ENCODE assay signal across 22 cellular contexts in genomic region chr3:182698078-182698477, GRCh38.
A peak's percentile ranks its signal among the peaks of the same experiment; 100 is the strongest.
DNase-seq lines count a peak whose midpoint lies in the region; ATAC-seq, FAIRE-seq and TF ChIP-seq lines count a peak whose summit lies in the region.
"Had no signal": no experiment of that assay in that cellular context is flagged by ENCODE, and none has a peak within 500 bp of the region (broad histone marks: within the 10 kb centered on the region; RNA-seq: fewer than 3 reads in every experiment).

No MANE protein-coding gene starts in this region.

- in situ Hi-C loops in K562 (cut with MboI) = loop anchor here (25.0 kb wide), 1 partner anchor 1886 kb away; no protein-coding TSS in a partner anchor

- no peaks in the 10 kb centered on the region for H3K79me2 ChIP-seq in K562 (ENCODE audit: control insufficient read depth, insufficient read depth, low read length)

- no peaks in the 10 kb centered on the region for H4K20me1 ChIP-seq in K562 (replicated peaks; ENCODE audit: control insufficient read depth, insufficient read depth, low read length)

- no peak for TF ChIP-seq POLR2A in K562 (conservative IDR thresholded peaks at IDR 0.05)

- H3K27me3 ChIP-seq in K562 (ENCODE audit: control insufficient read depth in 2 of 2, insufficient read depth in 2 of 2, low read length in 2 of 2) = peaks cover 0 to 4% of the 10 kb centered on the region in 2 experiments; a peak in 1 of 5 replicates
- H3K27me3 ChIP-seq: Peyer's patch had no signal

- ATAC-seq in K562 (0 out of 3 replicates have a peak, but pooled peaks have one; percentile 29), left lobe of liver (peak; percentile 57), GM21529 (IDR thresholded peaks at IDR 0.05; ENCODE audit: unreplicated experiment) (no peak)
- ATAC-seq: CD8-positive, alpha-beta T cell had no signal

- intact Hi-C loops in K562 (cut with micrococcal nuclease) = no loop called here

- 0 out of 3 replicates have a peak, but pooled peaks have one; percentile 9 for TF ChIP-seq CTCF in GM12872 (IDR thresholded peaks at IDR 0.05; ENCODE audit: insufficient read depth, low read depth, low read length)
- TF ChIP-seq CTCF in LNCaP clone FGC (IDR thresholded peaks at IDR 0.05; ENCODE audit: control insufficient read depth, extremely low read depth, insufficient read depth) = peak; percentile 36; the same call in 1 of the 2 replicates
- TF ChIP-seq CTCF in K562 (IDR thresholded peaks at IDR 0.05 in 2 of 3, conservative IDR thresholded peaks at IDR 0.05 in 1 of 3; ENCODE audit: insufficient read depth in 2 of 3, low read depth in 1 of 3, low read length in 3 of 3) = no peak

- no peak overlapping the region for H3K9ac ChIP-seq in K562 (ENCODE audit: insufficient read depth in 1 of 2, low read depth in 2 of 2, low read length in 2 of 2)

- POLR2A ChIA-PET in K562 (lab: Yijun Ruan, JAX) = interaction anchor here (0.9 kb wide), 1 partner anchor 33 kb away, joined by 4 read pairs; no protein-coding TSS in a partner anchor

- H3K4me1 ChIP-seq in K562 (replicated peaks in 1 of 2; ENCODE audit: control insufficient read depth in 2 of 2, insufficient read depth in 2 of 2, low read length in 2 of 2) = no peaks in the 10 kb centered on the region; a peak in 1 of 5 replicates
- H3K4me1 ChIP-seq: Caco-2, Peyer's patch had no signal

- whole genome bisulfite sequencing in K562 (ENCODE audit: insufficient coverage, low coverage, missing lambda C conversion rate) = 30% methylated on average over 2 of the region's 2 CpGs

- FAIRE-seq in K562 (lab: Jason Lieb, UNC) = no peak
- FAIRE-seq: GM12892, H54, HTR-8/SVneo had no signal

- no peak for TF ChIP-seq RAD21 in K562 (CRISPR knock-in tag; conservative IDR thresholded peaks at IDR 0.05 in 1 of 2, IDR thresholded peaks at IDR 0.05 in 1 of 2)

- no TSS peak for BruUV-seq in K562 (replicated peaks; lab: Mats Ljungman, UMichigan)

- no peak overlapping the region for H3K4me2 ChIP-seq in K562 (ENCODE audit: insufficient read depth, low read length)

- H3K4me3 ChIP-seq in LNCaP clone FGC (ENCODE audit: low read depth, low read length) = no peak overlapping the region
- no peak overlapping the region for H3K4me3 ChIP-seq in K562
- H3K4me3 ChIP-seq: Peyer's patch, SK-N-MC had no signal

- H2AFZ ChIP-seq in K562 (ENCODE audit: low read depth, low read length) = no peak overlapping the region

- CTCF ChIA-PET in K562 (lab: Yijun Ruan, JAX; ENCODE audit: low intra/inter-chr PET ratio) = no interaction called here

- no peaks in the 10 kb centered on the region for H3K36me3 ChIP-seq in K562 (ENCODE audit: control insufficient read depth, insufficient read depth, low read length)
- H3K36me3 ChIP-seq: Peyer's patch had no signal

- no peaks in the 10 kb centered on the region; the same call in 1 of the 2 replicates for H3K9me3 ChIP-seq in K562 (replicated peaks; ENCODE audit: control insufficient read depth, insufficient read depth, low read depth, low read length)
- H3K9me3 ChIP-seq: Caco-2, Peyer's patch had no signal

- DNase-seq in LNCaP clone FGC (ENCODE audit: low read depth) = no peak
- no peak for DNase-seq in K562 (ENCODE audit: extremely low read depth in 1 of 4, low spot score in 3 of 4)
- DNase-seq in left lobe of liver (ENCODE audit: low spot score) = no peak
- no peak for DNase-seq in NCI-H128 (lab: John Stamatoyannopoulos, UW; ENCODE audit: unreplicated experiment)
- DNase-seq in NCI-H2081 treated with DMSO at 0.1 percent for 48 hours (lab: John Stamatoyannopoulos, UW) = no peak
- no peak for DNase-seq in NCI-H748 (lab: John Stamatoyannopoulos, UW; ENCODE audit: unreplicated experiment)
- DNase-seq: C1 segment of cervical spinal cord; Caco-2; CD8-positive, alpha-beta T cell; GF-D8; KG1; NCI-H1092; NCI-H187; NCI-H2171 treated with DMSO at 0.1 percent for 48 hours; Peyer's patch; SHP77 treated with DMSO at 0.1 percent for 48 hours had no signal

- no peaks in the 10 kb centered on the region for H3K9me1 ChIP-seq in K562 (ENCODE audit: control insufficient read depth, insufficient read depth, low read length)

- H3K27ac ChIP-seq in K562 (ENCODE audit: extremely low read depth, low read depth, low read length) = no peak overlapping the region
- H3K27ac ChIP-seq: Peyer's patch, SK-N-MC had no signal

- no peak for TF ChIP-seq EP300 in K562 (IDR thresholded peaks at IDR 0.05; ENCODE audit: low read length)

TF ChIP-seq in K562, 482 proteins besides CTCF, POLR2A, EP300 and RAD21:
- TF ChIP-seq PTBP1 (IDR thresholded peaks at IDR 0.05; ENCODE audit: low read depth, low read length) = no peak

Comparison
In these comparisons a context has a peak if more than half of its experiments do, and no peak if none do; other contexts are left out.
1. CTCF ChIP-seq: peak in GM12872 (single experiment) and LNCaP clone FGC (single experiment); none in K562 (0 of 3).